In genomic region chr6:88963139-88964090, GRCh38 we compare ENCODE assay signal across 8 cellular contexts. TPM values are rescaled to one million over a fixed set of nuclear protein-coding genes. Genes with fewer than 3 reads are reported as not detected.
A peak's percentile ranks its signal among the peaks of the same experiment; 100 is the strongest.
DNase-seq lines count a peak whose midpoint lies in the region; ATAC-seq and TF ChIP-seq lines count a peak whose summit lies in the region.

RNGTT (minus strand) TSS chr6:88963618; CDS start chr6:88963409, 209 bp downstream.

- no peak for TF ChIP-seq RAD21 in Ishikawa (IDR thresholded peaks at IDR 0.05; ENCODE audit: low read depth)

- H3K27me3 ChIP-seq in PC-3 (ENCODE audit: low read length), result no peaks in the 10 kb centered on the region

- H3K4me3 ChIP-seq in PC-3 (ENCODE audit: low read length), result peak within 1 kb of the TSS; percentile 80
- H3K4me3 ChIP-seq in epithelial cell of proximal tubule (ENCODE audit: low read depth, low read length), result peak within 1 kb of the TSS; percentile 92

- POLR2A ChIA-PET in PC-3 (lab: Charles Lee; ENCODE audit: unreplicated experiment), result interaction anchor here (0.5 to 1.0 kb wide), 5 partner anchors 10 to 121 kb away, joined by 3 to 8 read pairs (median 3); partner anchors contain the start of gene PNRC1

- no peaks in the 10 kb centered on the region for H3K36me3 ChIP-seq in PC-3 (ENCODE audit: low read depth, low read length)

- intact Hi-C loops in PC-3 (cut with micrococcal nuclease), result no loop called here

- ATAC-seq in GM21576 (IDR thresholded peaks at IDR 0.05; ENCODE audit: unreplicated experiment) (peak; percentile 98), PC-3 (peak; percentile 98)

- peak within 1 kb of the TSS; percentile 38 for H3K27ac ChIP-seq in PC-3 (ENCODE audit: low read length)

- H4K20me1 ChIP-seq in PC-3 (ENCODE audit: low read length), result no peaks in the 10 kb centered on the region

- no peak for TF ChIP-seq CTCF in PC-3 (conservative IDR thresholded peaks at IDR 0.05; ENCODE audit: low read depth, low read length)
- no peak for TF ChIP-seq CTCF in epithelial cell of proximal tubule (conservative IDR thresholded peaks at IDR 0.05; ENCODE audit: low read depth, low read length)

- H3F3A ChIP-seq in PC-3 (ENCODE audit: low read length, unreplicated experiment), result no peaks in the 10 kb centered on the region

- TF ChIP-seq EP300 in Ishikawa (IDR thresholded peaks at IDR 0.05; ENCODE audit: borderline replicate concordance), result no peak

- TSS peak; percentile 72 for BruUV-seq in PC-3 (replicated peaks; lab: Mats Ljungman, UMichigan)

- DNase-seq in DMS114 treated with DMSO at 0.1 percent for 48 hours (lab: John Stamatoyannopoulos, UW; ENCODE audit: unreplicated experiment) (peak; percentile 93), PC-3 (peak; percentile 93), activated T-cell treated with anti-CD3 and anti-CD28 coated beads for 48 hours (ENCODE audit: low read depth) (peak; percentile 98), epithelial cell of proximal tubule (ENCODE audit: low read depth) (peak; percentile 71), mucosa of gallbladder (ENCODE audit: low spot score) (peak; percentile 99)
- peak; percentile 95 to 96 for DNase-seq in stimulated activated CD8-positive, alpha-beta memory T cell treated with anti-CD3 and anti-CD28 coated beads, Interleukin-4, amount 100 ng/mL, for 4 hours (ENCODE audit: low read depth in 2 of 2, low spot score in 1 of 2)

- H2AFZ ChIP-seq in PC-3 (ENCODE audit: low read length), result peak within 1 kb of the TSS; percentile 98

- peak within 1 kb of the TSS; percentile 84 for H3K9ac ChIP-seq in PC-3 (ENCODE audit: low read length)

- no peaks in the 10 kb centered on the region for H3K9me2 ChIP-seq in PC-3 (replicated peaks; ENCODE audit: low read length)

- peak within 1 kb of the TSS; percentile 90 for H3K4me2 ChIP-seq in PC-3 (ENCODE audit: low read length)

- H3K79me2 ChIP-seq in PC-3 (ENCODE audit: low read length), result peaks cover 50% of the 10 kb centered on the region

- CTCF ChIA-PET in PC-3 (lab: Charles Lee), result no interaction called here

- no peaks in the 10 kb centered on the region for H3K9me3 ChIP-seq in PC-3 (ENCODE audit: low read length)

- H3K4me1 ChIP-seq in PC-3 (ENCODE audit: insufficient read depth, low read length), result peaks cover 12% of the 10 kb centered on the region; the same call in 1 of the 2 replicates

TF ChIP-seq in Ishikawa, 13 proteins besides CTCF, POLR2A, EP300 and RAD21:
- TF ChIP-seq YY1 (IDR thresholded peaks at IDR 0.05; ENCODE audit: low read depth) (no peak; the same call in 1 of the 2 replicates), USF1 (IDR thresholded peaks at IDR 0.05) (no peak), ZBTB7A (IDR thresholded peaks at IDR 0.05; ENCODE audit: low read depth) (no peak), FOXM1 (IDR thresholded peaks at IDR 0.05; ENCODE audit: borderline replicate concordance, low read depth) (no peak), MAX (IDR thresholded peaks at IDR 0.05) (peak; percentile 73), EGR1 (IDR thresholded peaks at IDR 0.05) (no peak), TAF1 (IDR thresholded peaks at IDR 0.05; ENCODE audit: low read depth) (peak; percentile 73), TCF12 (IDR thresholded peaks at IDR 0.05; ENCODE audit: low read depth) (peak; percentile 64), CREB1 (IDR thresholded peaks at IDR 0.05; ENCODE audit: low read depth) (peak; percentile 33; the same call in 1 of the 2 replicates), CEBPB (IDR thresholded peaks at IDR 0.05) (0 out of 2 replicates have a peak, but pooled peaks have one; percentile 3), REST (IDR thresholded peaks at IDR 0.05; ENCODE audit: low read depth) (no peak), TEAD4 (IDR thresholded peaks at IDR 0.05) (peak; percentile 43), NFIC (IDR thresholded peaks at IDR 0.05) (no peak)

RNA-seq across cellular contexts. Expression of gene RNGTT, which starts in this region (rescaled TPM):
- total RNA-seq in PC-3 (2014; rRNA removed) (15.7 and 16.1 TPM in 2 replicates), epithelial cell of proximal tubule (15.8 and 17.6 TPM in 2 replicates), mucosa of gallbladder (9.1 TPM)

Comparison
In these comparisons a context has a peak if more than half of its experiments do, and no peak if none do; other contexts are left out.
1. Peak in every context shown above with its lines: DNase-seq, ATAC-seq, H3K4me3 ChIP-seq and H3K27ac ChIP-seq.